8 cellular contexts compared by ENCODE assay signal in genomic region chr9:85742630-85742928, GRCh38. TPM values are rescaled to one million over a fixed set of nuclear protein-coding genes. Genes with fewer than 3 reads are reported as not detected.
DNase-seq lines count a peak whose midpoint lies in the region; ATAC-seq and TF ChIP-seq lines count a peak whose summit lies in the region.

No MANE protein-coding gene starts in this region.

- H2BK5ac ChIP-seq in mesenchymal stem cell (ENCODE audit: low read depth, low read length, poor library complexity, severe bottlenecking) = no peak overlapping the region

- no peak overlapping the region for H3K23ac ChIP-seq in mesenchymal stem cell (ENCODE audit: low read length in 2 of 2)

- H4K91ac ChIP-seq in mesenchymal stem cell (ENCODE audit: low read length) = no peak overlapping the region

- H2AK5ac ChIP-seq in mesenchymal stem cell (ENCODE audit: low read length, severe bottlenecking) = no peak overlapping the region

- peaks cover 12% of the 10 kb centered on the region for H3K4me1 ChIP-seq in CD8-positive, alpha-beta T cell (ENCODE audit: insufficient read depth, low read length)
- H3K4me1 ChIP-seq in mesenchymal stem cell (ENCODE audit: control insufficient read depth, insufficient read depth, low read depth, low read length) = peaks cover 5% of the 10 kb centered on the region

- peak overlapping the region; percentile 86 for H3K27ac Mint-ChIP-seq in CD8-positive, alpha-beta T cell
- peak overlapping the region; percentile 92 to 98 (median 96) for H3K27ac Mint-ChIP-seq in brain

- no CpG with 5 or more reads among the region's 3 CpGs for WGBS in mesenchymal stem cell

- H3K27ac ChIP-seq in CD8-positive, alpha-beta T cell (ENCODE audit: low read depth, low read length) = no peak overlapping the region
- H3K27ac ChIP-seq in mesenchymal stem cell (ENCODE audit: low read length, poor library complexity, severe bottlenecking) = peak overlapping the region; percentile 79

- H3K4ac ChIP-seq in mesenchymal stem cell (ENCODE audit: low read depth in 1 of 2, low read length in 2 of 2) = no peak overlapping the region

- H3K36me3 ChIP-seq in CD8-positive, alpha-beta T cell (ENCODE audit: insufficient read depth, low read length) = no peaks in the 10 kb centered on the region
- no peaks in the 10 kb centered on the region for H3K36me3 ChIP-seq in mesenchymal stem cell (ENCODE audit: control insufficient read depth in 1 of 2, insufficient read depth in 2 of 2, low read depth in 1 of 2, low read length in 2 of 2)

- peak overlapping the region; percentile 94 for H3K9ac ChIP-seq in mesenchymal stem cell (ENCODE audit: low read length)

- no peak overlapping the region for H3K18ac ChIP-seq in mesenchymal stem cell (ENCODE audit: low read depth in 1 of 2, low read length in 2 of 2)

- peak overlapping the region; percentile 62 for H3K4me2 ChIP-seq in mesenchymal stem cell (ENCODE audit: low read length, poor library complexity, severe bottlenecking)

- intact Hi-C loops in CD8-positive, alpha-beta T cell (cut with DNase I, micrococcal nuclease) = loop anchor here (1.0 to 5.0 kb wide), 8 partner anchors 44 to 1820 kb away; partner anchors contain the start of genes HNRNPK (in 1 of the 2), ISCA1 (in 1 of the 2), KIF27 (in 1 of the 2) and NAA35 (in 1 of the 2)

- H4K8ac ChIP-seq in mesenchymal stem cell (ENCODE audit: low read length) = no peak overlapping the region

- no peak overlapping the region for H2AFZ ChIP-seq in mesenchymal stem cell (ENCODE audit: low read depth, low read length)

- no peak overlapping the region for H3K14ac ChIP-seq in mesenchymal stem cell (ENCODE audit: low read length in 2 of 2)

- H3K9me3 Mint-ChIP-seq in CD8-positive, alpha-beta T cell = no peaks in the 10 kb centered on the region
- no peaks in the 10 kb centered on the region for H3K9me3 Mint-ChIP-seq in brain

- no peaks in the 10 kb centered on the region for H3K27me3 Mint-ChIP-seq in CD8-positive, alpha-beta T cell (ENCODE audit: low read depth)
- H3K27me3 Mint-ChIP-seq in brain = peaks cover 8% of the 10 kb centered on the region

- peaks cover 35% of the 10 kb centered on the region for H3K4me1 Mint-ChIP-seq in CD8-positive, alpha-beta T cell (ENCODE audit: low read depth)
- H3K4me1 Mint-ChIP-seq in brain = peaks cover 54% of the 10 kb centered on the region

- no peaks in the 10 kb centered on the region for H3K9me3 ChIP-seq in CD8-positive, alpha-beta T cell (ENCODE audit: low read length)
- no peaks in the 10 kb centered on the region for H3K9me3 ChIP-seq in mesenchymal stem cell (ENCODE audit: control insufficient read depth, low read length)

- DNase-seq in CD8-positive, alpha-beta T cell = no peak
- DNase-seq in Jurkat, Clone E6-1 (ENCODE audit: low read depth, low spot score) = no peak
- DNase-seq in mesenchymal stem cell (peak; percentile 91), NCI-H1417 (lab: John Stamatoyannopoulos, UW) (no peak)
- DNase-seq in activated CD4-positive, alpha-beta T cell treated with anti-CD3 and anti-CD28 coated beads, Interleukin-2, amount 50 U/mL, for 1 hour = no peak

- H3K4me3 Mint-ChIP-seq in CD8-positive, alpha-beta T cell = peak overlapping the region; percentile 96
- H3K4me3 Mint-ChIP-seq in brain = peak overlapping the region; percentile 92 to 93 (median 93)

- no peaks in the 10 kb centered on the region for H3K27me3 ChIP-seq in CD8-positive, alpha-beta T cell (ENCODE audit: insufficient read depth, low read length)
- H3K27me3 ChIP-seq in mesenchymal stem cell (ENCODE audit: control insufficient read depth in 1 of 2, insufficient read depth in 1 of 2, low read length in 2 of 2) = peaks cover 4 to 29% of the 10 kb centered on the region in 2 experiments

- CTCF ChIA-PET in CD8-positive, alpha-beta T cell (lab: Charles Lee) = interaction anchor here (1.0 to 4.7 kb wide), 2 partner anchors 27 to 44 kb away, joined by 3 to 21 read pairs; no protein-coding TSS in a partner anchor

- H3K4me3 ChIP-seq in CD8-positive, alpha-beta T cell (ENCODE audit: low read depth, low read length) = peak overlapping the region; percentile 67
- peak overlapping the region; percentile 60 for H3K4me3 ChIP-seq in Jurkat, Clone E6-1 (ENCODE audit: low read length)
- H3K4me3 ChIP-seq in mesenchymal stem cell (ENCODE audit: insufficient read depth in 1 of 2, low read depth in 1 of 2, low read length in 2 of 2) = peak overlapping the region in 1 of 2 experiments; percentile 87

- H2BK12ac ChIP-seq in mesenchymal stem cell (ENCODE audit: low read length in 2 of 2) = no peak overlapping the region

- POLR2A ChIA-PET in CD8-positive, alpha-beta T cell (lab: Charles Lee) = interaction anchor here (1.1 to 6.4 kb wide), 3 partner anchors 19 to 540 kb away, joined by 4 to 50 read pairs (median 6); partner anchors contain the start of gene ISCA1

- H2BK15ac ChIP-seq in mesenchymal stem cell (ENCODE audit: low read depth, poor library complexity, severe bottlenecking) = no peak overlapping the region

- ATAC-seq in CD8-positive, alpha-beta T cell = no peak
- ATAC-seq in GM21447 (IDR thresholded peaks at IDR 0.05; ENCODE audit: unreplicated experiment) (no peak), GM18873 (IDR thresholded peaks at IDR 0.05; ENCODE audit: low FRiP score, unreplicated experiment) (no peak)

- peaks cover 10% of the 10 kb centered on the region for H3K79me1 ChIP-seq in mesenchymal stem cell (replicated peaks; ENCODE audit: low read length, poor library complexity, severe bottlenecking)

- no peak overlapping the region for H2BK120ac ChIP-seq in mesenchymal stem cell (ENCODE audit: low read depth, low read length)

- H3K36me3 Mint-ChIP-seq in CD8-positive, alpha-beta T cell = peaks cover 9% of the 10 kb centered on the region
- H3K36me3 Mint-ChIP-seq in brain = no peaks in the 10 kb centered on the region

- TF ChIP-seq CTCF in CD8-positive, alpha-beta T cell (IDR thresholded peaks at IDR 0.05) = no peak
- TF ChIP-seq CTCF in brain (conservative IDR thresholded peaks at IDR 0.05) = no peak

RNA-seq across cellular contexts. Expression of gene AGTPBP1, which starts 0.8 kb away (rescaled TPM):
- 10 to 100 TPM; 58.3 to 58.4 TPM for total RNA-seq in CD8-positive, alpha-beta T cell
- 15.0 TPM for polyA plus RNA-seq in Jurkat, Clone E6-1 (2012; ENCODE audit: insufficient read depth, insufficient read length)
- 16.8 TPM for polyA plus RNA-seq in brain (ENCODE audit: insufficient read depth, low read depth, low replicate concordance)
- polyA plus RNA-seq in mesenchymal stem cell (2013, experiment 1 of 2) = 6.8 TPM
- 7.1 TPM for polyA plus RNA-seq in mesenchymal stem cell (2013, experiment 2 of 2)
